In genomic region chr16:28417033-28417432, GRCh38 we compare ENCODE assay signal across 14 cellular contexts. TPM values are rescaled to one million over a fixed set of nuclear protein-coding genes. Genes with fewer than 3 reads are reported as not detected.
DNase-seq lines count a peak whose midpoint lies in the region; ATAC-seq, FAIRE-seq and TF ChIP-seq lines count a peak whose summit lies in the region.
"Not testable (repeated sequence)": the region's sequence is repeated elsewhere in the genome, so short reads cannot be mapped to it uniquely, and the experiment has no call there.
"Had no signal": no experiment of that assay in that cellular context is flagged by ENCODE, and none has a peak within 500 bp of the region (broad histone marks: within the 10 kb centered on the region; RNA-seq: fewer than 3 reads in every experiment).

No MANE protein-coding gene starts in this region.

- not testable (repeated sequence) for TF ChIP-seq RAD21 in HepG2 (CRISPR knock-in tag; IDR thresholded peaks at IDR 0.05)

- not testable (repeated sequence) for H3K9me3 ChIP-seq in Caco-2; HepG2 (ENCODE audit: low read length)

- not testable (repeated sequence) for H4K20me1 ChIP-seq in HepG2 (ENCODE audit: insufficient read depth, low read length)

- POLR2A ChIA-PET in Caco-2 (lab: Charles Lee); HepG2 (lab: Yijun Ruan, JAX): not testable (repeated sequence)

- not testable (repeated sequence) for H3K4me2 ChIP-seq in HepG2 (ENCODE audit: low read depth, low read length)

- H3K79me2 ChIP-seq in HepG2 (ENCODE audit: insufficient read depth, low read length) = not testable (repeated sequence)

- 18% methylated on average over 14 of the region's 30 CpGs for WGBS in HepG2 (ENCODE audit: low lambda C conversion rate)

- H3K4me1 Mint-ChIP-seq in Caco-2 (ENCODE audit: low read depth, unreplicated experiment) = not testable (repeated sequence)

- not testable (repeated sequence) for H3K9ac ChIP-seq in HepG2 (ENCODE audit: insufficient read depth, low read depth, low read length)

- not testable (repeated sequence) for DNase-seq in Caco-2; HepG2 (ENCODE audit: low spot score)

- H3K27me3 Mint-ChIP-seq in Caco-2 (ENCODE audit: insufficient read depth, unreplicated experiment) = not testable (repeated sequence)

- H3K4me3 Mint-ChIP-seq in Caco-2 (ENCODE audit: unreplicated experiment) = not testable (repeated sequence)

- not testable (repeated sequence) for FAIRE-seq in HepG2 (lab: Jason Lieb, UNC)

- not testable (repeated sequence) for H3K36me3 Mint-ChIP-seq in Caco-2 (ENCODE audit: insufficient read depth, unreplicated experiment)

- H3K9me3 Mint-ChIP-seq in Caco-2 (ENCODE audit: unreplicated experiment) = not testable (repeated sequence)

- not testable (repeated sequence) for H2AFZ ChIP-seq in HepG2 (ENCODE audit: low read length)

- in situ Hi-C loops in HepG2 (cut with HindIII; ENCODE audit: extremely low pct_ligation_motif_present, low pct_unique_long_range_greater_than_20kb) = not testable (repeated sequence)

- intact Hi-C loops in Caco-2 (cut with micrococcal nuclease; ENCODE audit: unreplicated experiment); HepG2 (cut with micrococcal nuclease; ENCODE audit: unreplicated experiment): not testable (repeated sequence)

- not testable (repeated sequence) for TF ChIP-seq CTCF in Caco-2 (IDR thresholded peaks at IDR 0.05; ENCODE audit: insufficient read depth in 1 of 2, low read depth in 1 of 2, low read length in 1 of 2, severe bottlenecking in 1 of 2, unreplicated experiment in 1 of 2); HepG2 (CRISPR knock-in tag; IDR thresholded peaks at IDR 0.05)

- H3K27ac ChIP-seq in HepG2 (ENCODE audit: extremely low read length, insufficient read depth, low read length) = not testable (repeated sequence)

- TF ChIP-seq EP300 in HepG2 (IDR thresholded peaks at IDR 0.05; ENCODE audit: low read depth in 2 of 2, low read length in 2 of 2); HepG2 (CRISPR knock-in tag; IDR thresholded peaks at IDR 0.05; ENCODE audit: borderline replicate concordance): not testable (repeated sequence)

- H3K27ac Mint-ChIP-seq in Caco-2 (ENCODE audit: unreplicated experiment) = not testable (repeated sequence)

- not testable (repeated sequence) for H3K36me3 ChIP-seq in Caco-2 (ENCODE audit: control insufficient read depth, insufficient read depth, low read length); HepG2 (replicated peaks in 1 of 2; ENCODE audit: control insufficient read depth in 1 of 2, insufficient read depth in 2 of 2, low read length in 2 of 2)

- not testable (repeated sequence) for TF ChIP-seq POLR2A in HepG2 (IDR thresholded peaks at IDR 0.05; ENCODE audit: insufficient read depth in 1 of 2, low read depth in 2 of 2, low read length in 2 of 2)

- not testable (repeated sequence) for H3K4me3 ChIP-seq in Caco-2 (ENCODE audit: low read depth, low read length); HepG2 (replicated peaks in 1 of 3; ENCODE audit: insufficient read depth in 1 of 3, low read depth in 2 of 3, low read length in 3 of 3)

- BruUV-seq in Caco-2 (replicated peaks; lab: Mats Ljungman, UMichigan) (TSS peak; percentile 69), HepG2 (replicated peaks; lab: Mats Ljungman, UMichigan) (TSS peak; percentile 84)

- ATAC-seq in HepG2 = not testable (repeated sequence)

- CTCF ChIA-PET in Caco-2 (lab: Charles Lee); HepG2 (lab: Yijun Ruan, JAX; ENCODE audit: low intra/inter-chr PET ratio, low total read pairs): not testable (repeated sequence)

- H3K27me3 ChIP-seq in Caco-2 (replicated peaks; ENCODE audit: control insufficient read depth, insufficient read depth, low read length); HepG2 (ENCODE audit: control insufficient read depth in 1 of 2, insufficient read depth in 2 of 2, low read length in 2 of 2): not testable (repeated sequence)

- not testable (repeated sequence) for H3K4me1 ChIP-seq in Caco-2; HepG2 (ENCODE audit: insufficient read depth, low read length)

TF ChIP-seq in HepG2, 621 proteins besides CTCF, POLR2A, EP300 and RAD21 (continues in another document):
- 0 out of 2 replicates have a peak, but pooled peaks have one; percentile 32 for TF ChIP-seq ZNF777 (CRISPR knock-in tag; IDR thresholded peaks at IDR 0.05)

RNA-seq across cellular contexts. Expression of gene EIF3CL, which starts 13.4 kb away (rescaled TPM):
- total RNA-seq in Caco-2 (2022) (20.4 and 44.6 TPM in 2 replicates), HepG2 (2016; rRNA removed; fragmentation: Illumina TruSeq; extraction: Trizol) (113 and 170 TPM in 2 replicates)
- 27.2 and 35.5 TPM in 2 replicates for total RNA-seq in HepG2 (2016; cell fraction: cytosol; rRNA removed; fragmentation: Illumina TruSeq; extraction: Trizol; ENCODE audit: low read depth)
- total RNA-seq in HepG2 (2016; cell fraction: insoluble cytoplasmic fraction; rRNA removed; fragmentation: Illumina TruSeq; extraction: Trizol) = 121 and 181 TPM in 2 replicates
- 81.1 and 81.5 TPM in 2 replicates for total RNA-seq in HepG2 (2016; cell fraction: membrane; rRNA removed; fragmentation: Illumina TruSeq; extraction: Trizol)
- total RNA-seq in HepG2 (2016; cell fraction: nucleus; rRNA removed; fragmentation: Illumina TruSeq; extraction: Trizol) = 93.9 and 125 TPM in 2 replicates
- polyA plus RNA-seq in HepG2 (2011; rRNA removed) = 229 and 263 TPM in 2 replicates
- polyA plus RNA-seq in HepG2 (2011; cell fraction: cytosol; rRNA removed) = 287 and 298 TPM in 2 replicates
- polyA plus RNA-seq in HepG2 (2011; cell fraction: nucleus; rRNA removed) = 169 and 191 TPM in 2 replicates
- polyA plus RNA-seq in HepG2 (2012) = 33.5 and 34.2 TPM in 2 replicates
- 39.3 and 40.8 TPM in 2 replicates for polyA plus RNA-seq in HepG2 (2016; cell fraction: cytosol; fragmentation: Illumina TruSeq; extraction: Trizol; ENCODE audit: low read depth)
- 192 and 224 TPM in 2 replicates for polyA plus RNA-seq in HepG2 (2016; cell fraction: insoluble cytoplasmic fraction; fragmentation: Illumina TruSeq; extraction: Trizol; ENCODE audit: low read depth)
- polyA plus RNA-seq in HepG2 (2016; cell fraction: membrane; fragmentation: Illumina TruSeq; extraction: Trizol; ENCODE audit: low read depth) = 51.0 and 70.6 TPM in 2 replicates
- 121 and 135 TPM in 2 replicates for polyA plus RNA-seq in HepG2 (2016; cell fraction: nucleus; fragmentation: Illumina TruSeq; extraction: Trizol; ENCODE audit: insufficient read depth, low read depth)
- 211 and 355 TPM in 2 replicates for polyA minus RNA-seq in HepG2 (2011; rRNA and poly(A)+ RNA removed; ENCODE audit: low replicate concordance)
- 190 and 238 TPM in 2 replicates for polyA minus RNA-seq in HepG2 (2011; cell fraction: cytosol; rRNA and poly(A)+ RNA removed)
- 99.4 and 152 TPM in 2 replicates for polyA minus RNA-seq in HepG2 (2011; cell fraction: nucleus; rRNA and poly(A)+ RNA removed)

RNA-seq across cellular contexts. Expression of gene NPIPB6, which starts 53.7 kb away (rescaled TPM):
- total RNA-seq in Caco-2 (2022) (1.4 and 1.9 TPM in 2 replicates), HepG2 (2016; rRNA removed; fragmentation: Illumina TruSeq; extraction: Trizol) (not detected in 2 replicates)
- total RNA-seq in HepG2 (2016; cell fraction: cytosol; rRNA removed; fragmentation: Illumina TruSeq; extraction: Trizol; ENCODE audit: low read depth) = 0.10 TPM in 1 of 2 replicates, not detected in the other
- total RNA-seq in HepG2 (2016; cell fraction: insoluble cytoplasmic fraction; rRNA removed; fragmentation: Illumina TruSeq; extraction: Trizol) = 0.21 and 0.45 TPM in 2 replicates
- not detected in 2 replicates for total RNA-seq in HepG2 (2016; cell fraction: membrane; rRNA removed; fragmentation: Illumina TruSeq; extraction: Trizol)
- 1.1 and 2.5 TPM in 2 replicates for total RNA-seq in HepG2 (2016; cell fraction: nucleus; rRNA removed; fragmentation: Illumina TruSeq; extraction: Trizol)
- 0.25 and 0.50 TPM in 2 replicates for polyA plus RNA-seq in HepG2 (2011; rRNA removed)
- 0.05 and 0.06 TPM in 2 replicates for polyA plus RNA-seq in HepG2 (2011; cell fraction: cytosol; rRNA removed)
- polyA plus RNA-seq in HepG2 (2011; cell fraction: nucleus; rRNA removed) = 0.66 and 1.1 TPM in 2 replicates
- 0.42 and 0.71 TPM in 2 replicates for polyA plus RNA-seq in HepG2 (2012)
- polyA plus RNA-seq in HepG2 (2016; cell fraction: cytosol; fragmentation: Illumina TruSeq; extraction: Trizol; ENCODE audit: low read depth) = 0.07 and 0.11 TPM in 2 replicates
- 0.13 TPM in 1 of 2 replicates, not detected in the other for polyA plus RNA-seq in HepG2 (2016; cell fraction: insoluble cytoplasmic fraction; fragmentation: Illumina TruSeq; extraction: Trizol; ENCODE audit: low read depth)
- polyA plus RNA-seq in HepG2 (2016; cell fraction: membrane; fragmentation: Illumina TruSeq; extraction: Trizol; ENCODE audit: low read depth) = not detected in 2 replicates
- 3.2 and 5.2 TPM in 2 replicates for polyA plus RNA-seq in HepG2 (2016; cell fraction: nucleus; fragmentation: Illumina TruSeq; extraction: Trizol; ENCODE audit: insufficient read depth, low read depth)
- 0.16 and 1.8 TPM in 2 replicates for polyA minus RNA-seq in HepG2 (2011; rRNA and poly(A)+ RNA removed; ENCODE audit: low replicate concordance)
- polyA minus RNA-seq in HepG2 (2011; cell fraction: cytosol; rRNA and poly(A)+ RNA removed) = not detected in 2 replicates
- polyA minus RNA-seq in HepG2 (2011; cell fraction: nucleus; rRNA and poly(A)+ RNA removed) = 1.4 and 3.0 TPM in 2 replicates
- total RNA-seq: A172 had no signal

RNA-seq across cellular contexts. Expression of gene NPIPB7, which starts 55.1 kb away (rescaled TPM):
- total RNA-seq in Caco-2 (2022) (not detected in 2 replicates), HepG2 (2016; rRNA removed; fragmentation: Illumina TruSeq; extraction: Trizol) (not detected in 2 replicates)
- total RNA-seq in HepG2 (2016; cell fraction: cytosol; rRNA removed; fragmentation: Illumina TruSeq; extraction: Trizol; ENCODE audit: low read depth) = not detected in 2 replicates
- not detected in 2 replicates for total RNA-seq in HepG2 (2016; cell fraction: insoluble cytoplasmic fraction; rRNA removed; fragmentation: Illumina TruSeq; extraction: Trizol)
- total RNA-seq in HepG2 (2016; cell fraction: membrane; rRNA removed; fragmentation: Illumina TruSeq; extraction: Trizol) = not detected in 2 replicates
- total RNA-seq in HepG2 (2016; cell fraction: nucleus; rRNA removed; fragmentation: Illumina TruSeq; extraction: Trizol) = not detected in 2 replicates
- 0.05 and 0.08 TPM in 2 replicates for polyA plus RNA-seq in HepG2 (2011; rRNA removed)
- polyA plus RNA-seq in HepG2 (2011; cell fraction: cytosol; rRNA removed) = not detected in 2 replicates
- polyA plus RNA-seq in HepG2 (2011; cell fraction: nucleus; rRNA removed) = 0.35 and 0.36 TPM in 2 replicates
- polyA plus RNA-seq in HepG2 (2012) = 0.15 TPM in 1 of 2 replicates, not detected in the other
- 0.16 TPM in 1 of 2 replicates, not detected in the other for polyA plus RNA-seq in HepG2 (2016; cell fraction: cytosol; fragmentation: Illumina TruSeq; extraction: Trizol; ENCODE audit: low read depth)
- not detected in 2 replicates for polyA plus RNA-seq in HepG2 (2016; cell fraction: insoluble cytoplasmic fraction; fragmentation: Illumina TruSeq; extraction: Trizol; ENCODE audit: low read depth)
- not detected in 2 replicates for polyA plus RNA-seq in HepG2 (2016; cell fraction: membrane; fragmentation: Illumina TruSeq; extraction: Trizol; ENCODE audit: low read depth)
- polyA plus RNA-seq in HepG2 (2016; cell fraction: nucleus; fragmentation: Illumina TruSeq; extraction: Trizol; ENCODE audit: insufficient read depth, low read depth) = 0.51 TPM in 1 of 2 replicates, not detected in the other
- 0.14 TPM in 1 of 2 replicates, not detected in the other for polyA minus RNA-seq in HepG2 (2011; rRNA and poly(A)+ RNA removed; ENCODE audit: low replicate concordance)
- polyA minus RNA-seq in HepG2 (2011; cell fraction: cytosol; rRNA and poly(A)+ RNA removed) = not detected in 2 replicates
- polyA minus RNA-seq in HepG2 (2011; cell fraction: nucleus; rRNA and poly(A)+ RNA removed) = 0.37 TPM in 1 of 2 replicates, not detected in the other
- total RNA-seq: A172; A673; Calu3; CD4-positive, alpha-beta T cell; CD4-positive, CD25-positive, alpha-beta regulatory T cell; CD8-positive, alpha-beta memory T cell; CD8-positive, alpha-beta T cell; Daoy had no signal
- polyA plus RNA-seq: AG04450; BJ; CD14-positive monocyte; CD4-positive, alpha-beta memory T cell; CD4-positive, CD25-positive, alpha-beta regulatory T cell; CD8-positive, alpha-beta memory T cell had no signal
